Comparison of ENCODE assay signal across 20 cellular contexts in the genomic region with DNA sequence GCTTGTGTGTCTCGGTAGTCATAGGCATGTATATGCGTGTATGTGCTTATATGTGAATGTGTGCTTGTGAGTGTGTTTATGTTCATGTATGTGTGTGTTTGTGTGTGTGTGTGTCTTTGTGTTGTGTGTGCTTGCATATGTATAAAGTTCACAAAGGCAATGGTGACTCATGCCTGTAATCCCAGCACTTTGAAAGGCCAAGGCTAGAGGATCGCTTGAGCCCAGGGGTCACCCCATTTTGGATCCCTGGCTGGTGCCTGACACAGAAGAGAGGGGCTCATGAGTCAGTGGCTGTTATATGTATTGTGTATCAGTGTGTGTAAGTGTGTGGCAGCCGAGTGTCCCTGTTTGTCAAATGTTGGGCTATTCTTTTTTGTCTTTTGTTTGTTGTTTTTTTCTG.
DNase-seq lines count a peak whose midpoint lies in the region; ATAC-seq, FAIRE-seq and TF ChIP-seq lines count a peak whose summit lies in the region.
"Had no signal": no experiment of that assay in that cellular context is flagged by ENCODE, and none has a peak within 500 bp of the region (broad histone marks: within the 10 kb centered on the region; RNA-seq: fewer than 3 reads in every experiment).

No MANE protein-coding gene starts in this region.

- peaks cover 18% of the 10 kb centered on the region for H3K36me3 ChIP-seq in fibroblast of lung (ENCODE audit: control insufficient read depth, insufficient read depth, low read length)

- no peaks in the 10 kb centered on the region for H3K27me3 ChIP-seq in fibroblast of lung (ENCODE audit: control insufficient read depth, insufficient read depth, low read length)
- H3K27me3 ChIP-seq: adrenal gland, cardiac muscle cell, suprapubic skin had no signal

- no peak overlapping the region for H3K27ac Mint-ChIP-seq in WTC11

- 68% methylated on average over 4 of the region's 4 CpGs for WGBS in A549 (ENCODE audit: missing lambda C conversion rate)

- ATAC-seq in A549 (no peak), WTC11 (no peak)
- ATAC-seq: activated T-cell treated with anti-CD3 and anti-CD28 coated beads, Interleukin-2, amount 50 U/mL, for 4 hours; mucosa of descending colon had no signal

- no peak for TF ChIP-seq EP300 in A549 (IDR thresholded peaks at IDR 0.05)

- no peak for TF ChIP-seq RAD21 in A549 (conservative IDR thresholded peaks at IDR 0.05 in 1 of 2, IDR thresholded peaks at IDR 0.05 in 1 of 2)

- H3K27me3 Mint-ChIP-seq in WTC11 (ENCODE audit: low read depth) = no peaks in the 10 kb centered on the region

- no peak overlapping the region for H3K9ac ChIP-seq in fibroblast of lung (ENCODE audit: insufficient read depth, low read length)

- peaks cover 18% of the 10 kb centered on the region for H3K79me2 ChIP-seq in fibroblast of lung (ENCODE audit: control insufficient read depth, insufficient read depth, low read length)

- H3K36me3 Mint-ChIP-seq in WTC11 = peaks cover 46% of the 10 kb centered on the region

- H3K9me3 Mint-ChIP-seq in WTC11 = no peaks in the 10 kb centered on the region
- H3K9me3 Mint-ChIP-seq: activated T-cell treated with anti-CD3 and anti-CD28 coated beads, Interleukin-2, amount 50 U/mL, for 4 hours had no signal

- TF ChIP-seq POLR2A in A549 (IDR thresholded peaks at IDR 0.05; ENCODE audit: low read length) = no peak

- DNase-seq in A549 (ENCODE audit: low read depth in 1 of 2, low spot score in 1 of 2) = peak in 1 of 2 experiments; percentile 61
- DNase-seq in EL = peak; percentile 29
- peak; percentile 20 for DNase-seq in RPMI7951 (ENCODE audit: low read depth)
- peak; percentile 31 to 44 for DNase-seq in fibroblast of lung (ENCODE audit: low read depth in 2 of 2)
- DNase-seq in WTC11 (ENCODE audit: low spot score) = no peak
- no peak for DNase-seq in NCI-H2171 (lab: John Stamatoyannopoulos, UW)
- no peak for DNase-seq in GM20000 (ENCODE audit: low spot score)
- no peak for DNase-seq in DMS 273 treated with DMSO at 0.1 percent for 48 hours (lab: John Stamatoyannopoulos, UW)
- DNase-seq: activated CD4-positive, alpha-beta T cell treated with anti-CD3 and anti-CD28 coated beads, Interleukin-2, amount 50 U/mL, for 48 hours; activated T-cell treated with anti-CD3 and anti-CD28 coated beads, Interleukin-2, amount 50 U/mL, for 4 hours; mucosa of descending colon; NCI-H2171 treated with DMSO at 0.1 percent for 48 hours; NCI-H526 treated with DMSO at 0.1 percent for 48 hours; SHP77 treated with DMSO at 0.1 percent for 48 hours; stimulated activated CD8-positive, alpha-beta memory T cell treated with anti-CD3 and anti-CD28 coated beads, Interleukin-4, amount 100 ng/mL, for 48 hours; T-helper 1 cell had no signal

- H2AFZ ChIP-seq in fibroblast of lung (ENCODE audit: low read length) = no peak overlapping the region

- H4K20me1 ChIP-seq in fibroblast of lung (ENCODE audit: control insufficient read depth, extremely low read depth, insufficient read depth, low read length) = no peaks in the 10 kb centered on the region

- CTCF ChIA-PET in A549 (lab: Yijun Ruan, JAX) = interaction anchor here (0.6 to 1.6 kb wide), 4 partner anchors 9 to 169 kb away, joined by 3 to 5 read pairs (median 3); no protein-coding TSS in a partner anchor
- CTCF ChIA-PET in WTC11 (lab: Charles Lee) = no interaction called here

- TF ChIP-seq CTCF in A549 (IDR thresholded peaks at IDR 0.05) = no peak
- TF ChIP-seq CTCF in fibroblast of lung (conservative IDR thresholded peaks at IDR 0.05 in 1 of 2, IDR thresholded peaks at IDR 0.05 in 1 of 2; ENCODE audit: low read depth in 1 of 2, low read length in 2 of 2) = no peak
- TF ChIP-seq CTCF in WTC11 (IDR thresholded peaks at IDR 0.05) = no peak
- no peak for TF ChIP-seq CTCF in GM20000 (IDR thresholded peaks at IDR 0.05; ENCODE audit: extremely low read depth, missing control alignments)

- H3K4me1 ChIP-seq in A549 = peaks cover 98% of the 10 kb centered on the region
- peaks cover 44% of the 10 kb centered on the region for H3K4me1 ChIP-seq in fibroblast of lung (ENCODE audit: control insufficient read depth, extremely low read depth, insufficient read depth, low read length)

- peak overlapping the region; percentile 67 for H3K4me2 ChIP-seq in A549
- no peak overlapping the region for H3K4me2 ChIP-seq in fibroblast of lung (ENCODE audit: extremely low read depth, insufficient read depth, low read length)

- no peaks in the 10 kb centered on the region for H3K4me1 Mint-ChIP-seq in WTC11

- H3K27ac ChIP-seq in A549 = peak overlapping the region; percentile 95 to 97
- H3K27ac ChIP-seq in fibroblast of lung (ENCODE audit: insufficient read depth, low read length) = no peak overlapping the region
- H3K27ac ChIP-seq: cardiac muscle cell, suprapubic skin, VCaP had no signal

- H3K4me3 Mint-ChIP-seq in WTC11 = no peak overlapping the region
- H3K4me3 Mint-ChIP-seq: activated T-cell treated with anti-CD3 and anti-CD28 coated beads, Interleukin-2, amount 50 U/mL, for 4 hours had no signal

- H3K4me3 ChIP-seq in A549 = no peak overlapping the region
- no peak overlapping the region for H3K4me3 ChIP-seq in fibroblast of lung (replicated peaks in 1 of 4; ENCODE audit: control extremely low read depth in 1 of 4, insufficient read depth in 1 of 4, low read depth in 3 of 4, low read length in 4 of 4)
- H3K4me3 ChIP-seq: adrenal gland, cardiac muscle cell, mucosa of descending colon, suprapubic skin had no signal

- FAIRE-seq in A549 (lab: Jason Lieb, UNC) = no peak

- H3K9me3 ChIP-seq in A549 (no peaks in the 10 kb centered on the region), fibroblast of lung (ENCODE audit: control insufficient read depth, insufficient read depth, low read depth, low read length) (no peaks in the 10 kb centered on the region)
- H3K9me3 ChIP-seq: adrenal gland, mucosa of descending colon, suprapubic skin had no signal

- POLR2A ChIA-PET in A549 (lab: Yijun Ruan, JAX) (no interaction called here), WTC11 (lab: Charles Lee) (no interaction called here)

TF ChIP-seq in A549, 52 proteins besides CTCF, POLR2A, EP300 and RAD21:
- TF ChIP-seq JUNB (IDR thresholded peaks at IDR 0.05) (0 out of 2 replicates have a peak, but pooled peaks have one; percentile 37), FOSL2 (IDR thresholded peaks at IDR 0.05) (no peak), FOSL2 (CRISPR knock-in tag; IDR thresholded peaks at IDR 0.05) (peak; percentile 86), ELK1 (IDR thresholded peaks at IDR 0.05; ENCODE audit: low read depth, low read length) (no peak)

TF ChIP-seq in WTC11, 78 proteins besides CTCF, POLR2A, EP300 and RAD21:
- no peak for TF ChIP-seq ESRRA (CRISPR knock-in tag; IDR thresholded peaks at IDR 0.05; ENCODE audit: borderline replicate concordance)
- TF ChIP-seq ETV6 (CRISPR knock-in tag; IDR thresholded peaks at IDR 0.05) = no peak
- no peak for TF ChIP-seq CBFB (CRISPR knock-in tag; IDR thresholded peaks at IDR 0.05; ENCODE audit: low read depth)
- TF ChIP-seq GABPB1 (CRISPR knock-in tag; IDR thresholded peaks at IDR 0.05) = no peak
- no peak for TF ChIP-seq SMAD4 (CRISPR knock-in tag; IDR thresholded peaks at IDR 0.05)
- TF ChIP-seq ZNF232 (CRISPR knock-in tag; IDR thresholded peaks at IDR 0.05) = no peak
- TF ChIP-seq E2F5 (CRISPR knock-in tag; IDR thresholded peaks at IDR 0.05) = no peak
- no peak for TF ChIP-seq NFATC4 (CRISPR knock-in tag; IDR thresholded peaks at IDR 0.05)
- no peak for TF ChIP-seq ELF4 (CRISPR knock-in tag; IDR thresholded peaks at IDR 0.05; ENCODE audit: low read depth)

Comparison
In these comparisons a context has a peak if more than half of its experiments do, and no peak if none do; other contexts are left out.
1. DNase-seq: peak in EL (single experiment), RPMI7951 (single experiment) and fibroblast of lung (2 of 2); none in WTC11 (single experiment), NCI-H2171 (single experiment), GM20000 (single experiment) and DMS 273 treated with DMSO at 0.1 percent for 48 hours (single experiment).